In genomic region chr4:4321951-4322688, GRCh38 we compare ENCODE assay signal across 1 cellular context.
TF ChIP-seq lines count a peak whose summit lies in the region.

No MANE protein-coding gene starts in this region.

TF ChIP-seq in HepG2, 621 proteins besides CTCF, POLR2A, EP300 and RAD21:
- 0 out of 2 replicates have a peak, but pooled peaks have one; percentile 14 for TF ChIP-seq ZNF263 (CRISPR knock-in tag; IDR thresholded peaks at IDR 0.05)
- TF ChIP-seq NR2F6 (IDR thresholded peaks at IDR 0.05), result no peak
- TF ChIP-seq NR2F6 (CRISPR knock-in tag; IDR thresholded peaks at IDR 0.05), result no peak
